Comparison of ENCODE assay signal across 28 cellular contexts in the genomic region with DNA sequence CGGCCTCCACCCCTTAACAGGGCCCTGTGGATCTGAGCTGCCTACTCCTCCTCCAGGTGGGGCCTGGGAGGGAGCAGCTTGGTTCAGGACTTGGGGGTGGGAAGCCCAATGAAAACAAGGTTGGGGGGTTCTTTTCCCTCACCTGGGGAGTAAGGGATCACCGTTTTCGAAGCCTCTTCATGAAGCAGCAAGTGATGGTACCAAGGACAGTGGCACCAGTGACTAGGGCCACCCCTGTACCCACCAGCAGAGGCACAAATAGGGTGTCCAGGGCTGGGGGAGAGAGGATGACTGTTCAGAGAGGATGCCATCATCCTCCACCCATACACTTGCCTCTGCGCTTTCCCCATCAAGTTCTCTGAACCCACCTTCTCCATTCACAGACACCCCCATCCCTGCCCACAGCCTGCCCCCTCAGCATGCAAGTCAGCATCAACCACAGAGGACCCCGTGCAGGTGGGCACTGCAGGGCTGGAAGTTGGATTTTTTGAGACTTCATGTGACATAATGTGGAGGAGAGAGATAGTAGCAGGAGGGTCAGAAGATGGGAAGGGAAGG. TPM values are rescaled to one million over a fixed set of nuclear protein-coding genes. Genes with fewer than 3 reads are reported as not detected.
"Had no signal": no experiment of that assay in that cellular context is flagged by ENCODE, and none has a peak within 500 bp of the region (broad histone marks: within the 10 kb centered on the region; RNA-seq: fewer than 3 reads in every experiment).

No MANE protein-coding gene starts in this region.

- H3K27ac ChIP-seq: ascending aorta, brain microvascular endothelial cell, colonic mucosa, esophagus muscularis mucosa, upper lobe of left lung had no signal

- H3K4me3 ChIP-seq: ascending aorta, colonic mucosa, esophagus muscularis mucosa, smooth muscle cell, upper lobe of left lung had no signal

- FAIRE-seq: frontal cortex, islet of Langerhans had no signal

- H3K27me3 ChIP-seq: ascending aorta, brain microvascular endothelial cell, colonic mucosa, esophagus muscularis mucosa, upper lobe of left lung had no signal

- H3K4me2 ChIP-seq: smooth muscle cell had no signal

- DNase-seq: activated CD4-positive, alpha-beta memory T cell treated with anti-CD3 and anti-CD28 coated beads for 36 hours; activated CD4-positive, alpha-beta T cell treated with anti-CD3 and anti-CD28 coated beads for 1 hour; activated effector memory CD4-positive, alpha-beta T cell treated with anti-CD3 and anti-CD28 coated beads, Interleukin-2, amount 50 U/mL, for 16 hours; activated T-cell treated with anti-CD3 and anti-CD28 coated beads, Interleukin-2, amount 50 U/mL, for 72 hours; brain microvascular endothelial cell; colonic mucosa; glutamatergic neuron; left cardiac atrium; naive B cell; stimulated activated CD4-positive, alpha-beta T cell treated with anti-CD3 and anti-CD28 coated beads, Interleukin-2, amount 100 ng/mL, for 48 hours; stimulated activated CD8-positive, alpha-beta memory T cell treated with anti-CD3 and anti-CD28 coated beads, Interleukin-4, amount 100 ng/mL, for 48 hours; stimulated activated naive CD4-positive, alpha-beta T cell; T-helper 9 cell had no signal

- ATAC-seq: activated T-cell treated with anti-CD3 and anti-CD28 coated beads, Interleukin-2, amount 50 U/mL, for 72 hours; left cardiac atrium; sciatic nerve had no signal

- H3K36me3 ChIP-seq: brain microvascular endothelial cell had no signal

- H3K9me3 ChIP-seq: ascending aorta, colonic mucosa, esophagus muscularis mucosa, upper lobe of left lung had no signal

RNA-seq across cellular contexts. Expression of a gene that starts 10.4 kb away (rescaled TPM):
- total RNA-seq: activated CD4-positive, alpha-beta memory T cell treated with anti-CD3 and anti-CD28 coated beads for 36 hours; esophagus muscularis mucosa; mesenteric fat pad; mucosa of gallbladder; omental fat pad; posterior vena cava; renal cortical epithelial cell; smooth muscle cell; T-helper 1 cell treated with Interleukin-12 subunit alpha and Interleukin-12 subunit beta and Interleukin-4 antibody, amounts not matched to agents 30 ng/mL and 1 ng/mL, for 36 hours; upper lobe of left lung had no signal
- polyA plus RNA-seq: smooth muscle cell had no signal

RNA-seq across cellular contexts. Expression of a gene that starts 21.8 kb away (rescaled TPM):
- total RNA-seq: activated CD4-positive, alpha-beta memory T cell treated with anti-CD3 and anti-CD28 coated beads for 36 hours; ascending aorta; lower leg skin; mucosa of gallbladder; omental fat pad; smooth muscle cell; T-helper 1 cell treated with Interleukin-12 subunit alpha and Interleukin-12 subunit beta and Interleukin-4 antibody, amounts not matched to agents 30 ng/mL and 1 ng/mL, for 36 hours had no signal
- polyA plus RNA-seq: neural cell, smooth muscle cell had no signal

RNA-seq across cellular contexts. Expression of a gene that starts 23.8 kb away (rescaled TPM):
- total RNA-seq: activated CD4-positive, alpha-beta memory T cell treated with anti-CD3 and anti-CD28 coated beads for 36 hours; activated T-cell treated with anti-CD3 and anti-CD28 coated beads, Interleukin-2, amount 50 U/mL, for 72 hours; smooth muscle cell; T-helper 1 cell treated with Interleukin-12 subunit alpha and Interleukin-12 subunit beta and Interleukin-4 antibody, amounts not matched to agents 30 ng/mL and 1 ng/mL, for 36 hours had no signal
- polyA plus RNA-seq: smooth muscle cell had no signal

RNA-seq across cellular contexts. Expression of a gene that starts 59.7 kb away (rescaled TPM):
- total RNA-seq: activated CD4-positive, alpha-beta memory T cell treated with anti-CD3 and anti-CD28 coated beads for 36 hours; activated T-cell treated with anti-CD3 and anti-CD28 coated beads, Interleukin-2, amount 50 U/mL, for 72 hours; ascending aorta; colonic mucosa; frontal cortex; posterior vena cava; renal cortical epithelial cell; smooth muscle cell; T-helper 1 cell treated with Interleukin-12 subunit alpha and Interleukin-12 subunit beta and Interleukin-4 antibody, amounts not matched to agents 30 ng/mL and 1 ng/mL, for 36 hours had no signal
- polyA plus RNA-seq: neural cell, smooth muscle cell had no signal
